ENCODE assay signal across 1 cellular context in the genomic region with DNA sequence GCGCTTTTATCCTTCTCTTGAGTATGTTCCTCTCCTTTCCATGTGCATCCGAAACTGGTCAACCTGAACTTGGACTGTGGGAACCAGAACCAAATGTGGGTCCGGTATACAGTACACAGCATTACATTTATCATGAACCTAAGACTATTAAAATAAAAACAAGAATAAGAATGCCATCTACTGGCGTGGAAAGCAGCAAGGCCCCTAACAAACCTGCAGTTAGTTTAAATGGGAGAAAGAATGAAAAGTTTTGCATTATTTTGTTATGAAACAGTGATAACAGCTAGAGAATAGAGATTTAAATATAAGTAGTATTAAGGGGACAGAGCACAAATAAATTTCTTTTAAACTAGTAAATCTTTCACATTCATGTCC.
TF ChIP-seq lines count a peak whose summit lies in the region.

No MANE protein-coding gene starts in this region.

TF ChIP-seq in H1, 55 proteins besides CTCF, POLR2A, EP300 and RAD21 (continued from another document):
- TF ChIP-seq, protein P1, sequence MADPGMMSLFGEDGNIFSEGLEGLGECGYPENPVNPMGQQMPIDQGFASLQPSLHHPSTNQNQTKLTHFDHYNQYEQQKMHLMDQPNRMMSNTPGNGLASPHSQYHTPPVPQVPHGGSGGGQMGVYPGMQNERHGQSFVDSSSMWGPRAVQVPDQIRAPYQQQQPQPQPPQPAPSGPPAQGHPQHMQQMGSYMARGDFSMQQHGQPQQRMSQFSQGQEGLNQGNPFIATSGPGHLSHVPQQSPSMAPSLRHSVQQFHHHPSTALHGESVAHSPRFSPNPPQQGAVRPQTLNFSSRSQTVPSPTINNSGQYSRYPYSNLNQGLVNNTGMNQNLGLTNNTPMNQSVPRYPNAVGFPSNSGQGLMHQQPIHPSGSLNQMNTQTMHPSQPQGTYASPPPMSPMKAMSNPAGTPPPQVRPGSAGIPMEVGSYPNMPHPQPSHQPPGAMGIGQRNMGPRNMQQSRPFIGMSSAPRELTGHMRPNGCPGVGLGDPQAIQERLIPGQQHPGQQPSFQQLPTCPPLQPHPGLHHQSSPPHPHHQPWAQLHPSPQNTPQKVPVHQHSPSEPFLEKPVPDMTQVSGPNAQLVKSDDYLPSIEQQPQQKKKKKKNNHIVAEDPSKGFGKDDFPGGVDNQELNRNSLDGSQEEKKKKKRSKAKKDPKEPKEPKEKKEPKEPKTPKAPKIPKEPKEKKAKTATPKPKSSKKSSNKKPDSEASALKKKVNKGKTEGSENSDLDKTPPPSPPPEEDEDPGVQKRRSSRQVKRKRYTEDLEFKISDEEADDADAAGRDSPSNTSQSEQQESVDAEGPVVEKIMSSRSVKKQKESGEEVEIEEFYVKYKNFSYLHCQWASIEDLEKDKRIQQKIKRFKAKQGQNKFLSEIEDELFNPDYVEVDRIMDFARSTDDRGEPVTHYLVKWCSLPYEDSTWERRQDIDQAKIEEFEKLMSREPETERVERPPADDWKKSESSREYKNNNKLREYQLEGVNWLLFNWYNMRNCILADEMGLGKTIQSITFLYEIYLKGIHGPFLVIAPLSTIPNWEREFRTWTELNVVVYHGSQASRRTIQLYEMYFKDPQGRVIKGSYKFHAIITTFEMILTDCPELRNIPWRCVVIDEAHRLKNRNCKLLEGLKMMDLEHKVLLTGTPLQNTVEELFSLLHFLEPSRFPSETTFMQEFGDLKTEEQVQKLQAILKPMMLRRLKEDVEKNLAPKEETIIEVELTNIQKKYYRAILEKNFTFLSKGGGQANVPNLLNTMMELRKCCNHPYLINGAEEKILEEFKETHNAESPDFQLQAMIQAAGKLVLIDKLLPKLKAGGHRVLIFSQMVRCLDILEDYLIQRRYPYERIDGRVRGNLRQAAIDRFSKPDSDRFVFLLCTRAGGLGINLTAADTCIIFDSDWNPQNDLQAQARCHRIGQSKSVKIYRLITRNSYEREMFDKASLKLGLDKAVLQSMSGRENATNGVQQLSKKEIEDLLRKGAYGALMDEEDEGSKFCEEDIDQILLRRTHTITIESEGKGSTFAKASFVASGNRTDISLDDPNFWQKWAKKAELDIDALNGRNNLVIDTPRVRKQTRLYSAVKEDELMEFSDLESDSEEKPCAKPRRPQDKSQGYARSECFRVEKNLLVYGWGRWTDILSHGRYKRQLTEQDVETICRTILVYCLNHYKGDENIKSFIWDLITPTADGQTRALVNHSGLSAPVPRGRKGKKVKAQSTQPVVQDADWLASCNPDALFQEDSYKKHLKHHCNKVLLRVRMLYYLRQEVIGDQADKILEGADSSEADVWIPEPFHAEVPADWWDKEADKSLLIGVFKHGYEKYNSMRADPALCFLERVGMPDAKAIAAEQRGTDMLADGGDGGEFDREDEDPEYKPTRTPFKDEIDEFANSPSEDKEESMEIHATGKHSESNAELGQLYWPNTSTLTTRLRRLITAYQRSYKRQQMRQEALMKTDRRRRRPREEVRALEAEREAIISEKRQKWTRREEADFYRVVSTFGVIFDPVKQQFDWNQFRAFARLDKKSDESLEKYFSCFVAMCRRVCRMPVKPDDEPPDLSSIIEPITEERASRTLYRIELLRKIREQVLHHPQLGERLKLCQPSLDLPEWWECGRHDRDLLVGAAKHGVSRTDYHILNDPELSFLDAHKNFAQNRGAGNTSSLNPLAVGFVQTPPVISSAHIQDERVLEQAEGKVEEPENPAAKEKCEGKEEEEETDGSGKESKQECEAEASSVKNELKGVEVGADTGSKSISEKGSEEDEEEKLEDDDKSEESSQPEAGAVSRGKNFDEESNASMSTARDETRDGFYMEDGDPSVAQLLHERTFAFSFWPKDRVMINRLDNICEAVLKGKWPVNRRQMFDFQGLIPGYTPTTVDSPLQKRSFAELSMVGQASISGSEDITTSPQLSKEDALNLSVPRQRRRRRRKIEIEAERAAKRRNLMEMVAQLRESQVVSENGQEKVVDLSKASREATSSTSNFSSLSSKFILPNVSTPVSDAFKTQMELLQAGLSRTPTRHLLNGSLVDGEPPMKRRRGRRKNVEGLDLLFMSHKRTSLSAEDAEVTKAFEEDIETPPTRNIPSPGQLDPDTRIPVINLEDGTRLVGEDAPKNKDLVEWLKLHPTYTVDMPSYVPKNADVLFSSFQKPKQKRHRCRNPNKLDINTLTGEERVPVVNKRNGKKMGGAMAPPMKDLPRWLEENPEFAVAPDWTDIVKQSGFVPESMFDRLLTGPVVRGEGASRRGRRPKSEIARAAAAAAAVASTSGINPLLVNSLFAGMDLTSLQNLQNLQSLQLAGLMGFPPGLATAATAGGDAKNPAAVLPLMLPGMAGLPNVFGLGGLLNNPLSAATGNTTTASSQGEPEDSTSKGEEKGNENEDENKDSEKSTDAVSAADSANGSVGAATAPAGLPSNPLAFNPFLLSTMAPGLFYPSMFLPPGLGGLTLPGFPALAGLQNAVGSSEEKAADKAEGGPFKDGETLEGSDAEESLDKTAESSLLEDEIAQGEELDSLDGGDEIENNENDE (IDR thresholded peaks at IDR 0.05; ENCODE audit: insufficient replicate concordance, low read length), result no peak
- TF ChIP-seq CEBPB (IDR thresholded peaks at IDR 0.05; ENCODE audit: low read depth, low read length) (no peak), RBBP5 (IDR thresholded peaks at IDR 0.05; ENCODE audit: borderline replicate concordance, low read depth, low read length) (no peak), CTBP2 (IDR thresholded peaks at IDR 0.05; ENCODE audit: borderline replicate concordance, insufficient read depth, insufficient read length, low read length) (no peak), SIN3A (conservative IDR thresholded peaks at IDR 0.05 in 1 of 2, IDR thresholded peaks at IDR 0.05 in 1 of 2; ENCODE audit: low read depth in 1 of 2, low read length in 2 of 2) (no peak), PHF8 (conservative IDR thresholded peaks at IDR 0.05; ENCODE audit: low read depth, low read length) (no peak), TAF1 (IDR thresholded peaks at IDR 0.05; ENCODE audit: low read depth, low read length) (no peak), EGR1 (IDR thresholded peaks at IDR 0.05; ENCODE audit: borderline replicate concordance, low read depth, low read length) (no peak), BRCA1 (IDR thresholded peaks at IDR 0.05; ENCODE audit: low read depth, low read length) (no peak)
